In genomic region chr18:15028037-15028436, GRCh38 we compare ENCODE assay signal across 8 cellular contexts.
A peak's percentile ranks its signal among the peaks of the same experiment; 100 is the strongest.
DNase-seq lines count a peak whose midpoint lies in the region; TF ChIP-seq lines count a peak whose summit lies in the region.
"Not testable (repeated sequence)": the region's sequence is repeated elsewhere in the genome, so short reads cannot be mapped to it uniquely, and the experiment has no call there.

No MANE protein-coding gene starts in this region.

- H3K4me2 ChIP-seq in OCI-LY3 (ENCODE audit: low read length) = peak overlapping the region; percentile 39; the same call in 1 of the 2 replicates
- H3K4me2 ChIP-seq in SK-N-SH = not testable (repeated sequence)

- not testable (repeated sequence) for H3K4me3 ChIP-seq in OCI-LY3 (ENCODE audit: low read length); SK-N-SH (ENCODE audit: low read depth in 2 of 2, low read length in 1 of 2); endodermal cell (ENCODE audit: low read length); left ventricle myocardium inferior

- TF ChIP-seq CTCF in 22Rv1 (IDR thresholded peaks at IDR 0.05) (peak; percentile 48), OCI-LY3 (IDR thresholded peaks at IDR 0.05; ENCODE audit: low read depth, low read length) (peak; percentile 30; the same call in 1 of the 2 replicates), SK-N-SH (IDR thresholded peaks at IDR 0.05) (peak; percentile 53), endodermal cell (conservative IDR thresholded peaks at IDR 0.05) (peak; percentile 26), left ventricle myocardium inferior (IDR thresholded peaks at IDR 0.05; ENCODE audit: borderline replicate concordance) (peak; percentile 47)

- H3F3A ChIP-seq in SK-N-SH (replicated peaks; ENCODE audit: insufficient read depth) = not testable (repeated sequence)

- not testable (repeated sequence) for H3K27ac ChIP-seq in 22Rv1; OCI-LY3 (ENCODE audit: low read length); SK-N-SH (ENCODE audit: low read depth in 2 of 2, low read length in 1 of 2); endodermal cell (ENCODE audit: low read depth, low read length); left ventricle myocardium inferior (replicated peaks)

- H3K9me2 ChIP-seq in SK-N-SH = not testable (repeated sequence)

- DNase-seq in ELR (ENCODE audit: low read depth) (peak; percentile 1), LHCN-M2 (ENCODE audit: low read depth) (peak; percentile 2), pons (ENCODE audit: low spot score) (peak; percentile 2)
- DNase-seq in SK-N-SH, endodermal cell, left ventricle myocardium inferior: not testable (repeated sequence)

- H3K9ac ChIP-seq in OCI-LY3 (ENCODE audit: low read length); SK-N-SH; endodermal cell (ENCODE audit: extremely low read depth, low read length, poor library complexity, severe bottlenecking): not testable (repeated sequence)

- H3K27me3 Mint-ChIP-seq in endodermal cell (ENCODE audit: insufficient read depth) = not testable (repeated sequence)

- TF ChIP-seq EP300 in SK-N-SH (IDR thresholded peaks at IDR 0.05; ENCODE audit: borderline replicate concordance in 1 of 2, low read depth in 1 of 2, low read length in 1 of 2) = not testable (repeated sequence)

- H3K4me3 Mint-ChIP-seq in endodermal cell = not testable (repeated sequence)

- peaks cover 51% of the 10 kb centered on the region for H3K9me3 Mint-ChIP-seq in endodermal cell

- H3K27me3 ChIP-seq in OCI-LY3 (ENCODE audit: low read depth, low read length); SK-N-SH (ENCODE audit: insufficient read depth); endodermal cell (ENCODE audit: control insufficient read depth, insufficient read depth, low read length, poor library complexity, severe bottlenecking); left ventricle myocardium inferior (ENCODE audit: low read depth): not testable (repeated sequence)

- not testable (repeated sequence) for H3K36me3 Mint-ChIP-seq in endodermal cell (ENCODE audit: low read depth)

- not testable (repeated sequence) for H3K4me1 Mint-ChIP-seq in endodermal cell

- H3K4me1 ChIP-seq in OCI-LY3 (ENCODE audit: low read length); SK-N-SH (ENCODE audit: control insufficient read depth in 1 of 2, insufficient read depth in 2 of 2, low read depth in 1 of 2, low read length in 1 of 2); endodermal cell (ENCODE audit: control insufficient read depth, insufficient read depth, low read length); left ventricle myocardium inferior: not testable (repeated sequence)

- not testable (repeated sequence) for H3K9me3 ChIP-seq in OCI-LY3 (ENCODE audit: insufficient read depth, low read length); SK-N-SH; endodermal cell (ENCODE audit: control insufficient read depth, low read length); left ventricle myocardium inferior (replicated peaks)

- intact Hi-C loops in left ventricle myocardium inferior (cut with micrococcal nuclease) = not testable (repeated sequence)

- not testable (repeated sequence) for H2AFZ ChIP-seq in OCI-LY3 (ENCODE audit: low read depth, low read length); SK-N-SH (ENCODE audit: low read depth)

- H4K20me1 ChIP-seq in OCI-LY3 (ENCODE audit: insufficient read depth, low read length); SK-N-SH (ENCODE audit: insufficient read depth): not testable (repeated sequence)

- TF ChIP-seq RAD21 in SK-N-SH (IDR thresholded peaks at IDR 0.05; ENCODE audit: low read length) = 0 out of 2 replicates have a peak, but pooled peaks have one; percentile 5

- WGBS in SK-N-SH (ENCODE audit: low lambda C conversion rate) = 0% methylated on average over 4 of the region's 4 CpGs
- WGBS in endodermal cell (ENCODE audit: insufficient coverage in 1 of 2, insufficient read length in 1 of 2), 2 experiments = 60% methylated on average over 2 of the region's 4 CpGs; no CpG with 5 or more reads in 1 of the 2 experiments

- CTCF ChIA-PET in SK-N-SH (lab: Yijun Ruan, JAX) = not testable (repeated sequence)

- H3K79me2 ChIP-seq in OCI-LY3 (ENCODE audit: low read length); SK-N-SH (ENCODE audit: insufficient read depth): not testable (repeated sequence)

- not testable (repeated sequence) for H3K27ac Mint-ChIP-seq in endodermal cell

- POLR2A ChIA-PET in SK-N-SH (lab: Yijun Ruan, JAX) = not testable (repeated sequence)

- not testable (repeated sequence) for H3K36me3 ChIP-seq in OCI-LY3 (replicated peaks; ENCODE audit: low read depth, low read length); SK-N-SH (replicated peaks in 1 of 2; ENCODE audit: control insufficient read depth in 1 of 2, insufficient read depth in 2 of 2, low read length in 1 of 2); endodermal cell (ENCODE audit: control insufficient read depth, insufficient read depth, low read length); left ventricle myocardium inferior
